ENCODE assay signal across 1 cellular context in the genomic region with DNA sequence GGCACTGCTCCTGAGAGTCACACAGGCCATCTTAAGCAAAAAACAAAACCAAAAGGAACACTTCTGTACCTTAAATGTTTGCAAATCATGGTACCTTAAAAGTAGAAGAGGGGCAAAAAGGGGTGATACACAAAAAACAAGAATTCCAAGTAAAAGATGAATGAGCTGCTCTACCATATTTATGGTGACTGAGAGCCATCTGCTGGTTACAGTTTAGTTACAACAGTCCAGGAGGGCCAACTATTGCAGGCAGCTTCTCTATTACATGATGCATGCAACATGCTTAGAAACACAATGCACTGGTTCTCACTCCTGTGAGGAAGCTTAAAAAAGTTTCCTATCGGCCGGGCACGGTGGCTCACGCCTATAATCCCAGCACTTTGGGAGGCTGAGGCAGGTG.
TF ChIP-seq lines count a peak whose summit lies in the region.

No MANE protein-coding gene starts in this region.

TF ChIP-seq in HepG2, 621 proteins besides CTCF, POLR2A, EP300 and RAD21 (continued from another document):
- TF ChIP-seq, protein P1, sequence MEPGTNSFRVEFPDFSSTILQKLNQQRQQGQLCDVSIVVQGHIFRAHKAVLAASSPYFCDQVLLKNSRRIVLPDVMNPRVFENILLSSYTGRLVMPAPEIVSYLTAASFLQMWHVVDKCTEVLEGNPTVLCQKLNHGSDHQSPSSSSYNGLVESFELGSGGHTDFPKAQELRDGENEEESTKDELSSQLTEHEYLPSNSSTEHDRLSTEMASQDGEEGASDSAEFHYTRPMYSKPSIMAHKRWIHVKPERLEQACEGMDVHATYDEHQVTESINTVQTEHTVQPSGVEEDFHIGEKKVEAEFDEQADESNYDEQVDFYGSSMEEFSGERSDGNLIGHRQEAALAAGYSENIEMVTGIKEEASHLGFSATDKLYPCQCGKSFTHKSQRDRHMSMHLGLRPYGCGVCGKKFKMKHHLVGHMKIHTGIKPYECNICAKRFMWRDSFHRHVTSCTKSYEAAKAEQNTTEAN (CRISPR knock-in tag; conservative IDR thresholded peaks at IDR 0.05) = no peak
